In genomic region chr21:38773108-38774061, GRCh38 we compare ENCODE assay signal across 8 cellular contexts. TPM values are rescaled to one million over a fixed set of nuclear protein-coding genes. Genes with fewer than 3 reads are reported as not detected.
DNase-seq lines count a peak whose midpoint lies in the region; ATAC-seq and TF ChIP-seq lines count a peak whose summit lies in the region.

No MANE protein-coding gene starts in this region.

- H3K4me3 ChIP-seq in BLaER1 (peak overlapping the region; percentile 2; the same call in 1 of the 2 replicates), testis (no peak overlapping the region)

- H3K4me1 Mint-ChIP-seq in nephron, result peaks cover 37% of the 10 kb centered on the region

- H3K36me3 ChIP-seq in BLaER1 (no peaks in the 10 kb centered on the region), testis (ENCODE audit: low read depth, missing control alignments) (no peaks in the 10 kb centered on the region)

- H3K27me3 Mint-ChIP-seq in nephron (ENCODE audit: low read depth), result peaks cover 10% of the 10 kb centered on the region

- H3K27ac ChIP-seq in BLaER1 (peak overlapping the region; percentile 90), testis (no peak overlapping the region)

- H3K9ac ChIP-seq in BLaER1, result peak overlapping the region; percentile 74

- peaks cover 5% of the 10 kb centered on the region for H3K9me3 Mint-ChIP-seq in nephron

- intact Hi-C loops in testis (cut with DNase I; ENCODE audit: low total_unique reads), result no loop called here

- DNase-seq in brain pericyte (ENCODE audit: low read depth, low spot score) (peak; percentile 88), NCI-H1105 (lab: John Stamatoyannopoulos, UW) (no peak), testis (no peak), DMS 273 treated with DMSO at 0.1 percent for 48 hours (lab: John Stamatoyannopoulos, UW) (no peak)

- H3K27me3 ChIP-seq in BLaER1, result no peaks in the 10 kb centered on the region
- no peaks in the 10 kb centered on the region for H3K27me3 ChIP-seq in testis

- H3K36me3 Mint-ChIP-seq in nephron (ENCODE audit: low read depth), result no peaks in the 10 kb centered on the region

- H3K27ac Mint-ChIP-seq in nephron, result peak overlapping the region; percentile 54 to 55 (median 54)

- H3K4me3 Mint-ChIP-seq in nephron, result no peak overlapping the region

- TF ChIP-seq CTCF in nephron (IDR thresholded peaks at IDR 0.05; ENCODE audit: unreplicated experiment in 3 of 3) (no peak), testis (IDR thresholded peaks at IDR 0.05) (no peak)

- no peaks in the 10 kb centered on the region for H4K20me1 ChIP-seq in BLaER1

- H3K9me3 ChIP-seq in BLaER1 (peaks cover 3% of the 10 kb centered on the region), testis (no peaks in the 10 kb centered on the region)

- WGBS in testis, 2 donors, result 78 to 79% methylated on average over 18 of the region's 18 CpGs

- no peak for TF ChIP-seq POLR2A in testis (IDR thresholded peaks at IDR 0.05)

- peaks cover 100% of the 10 kb centered on the region for H3K4me1 ChIP-seq in BLaER1
- H3K4me1 ChIP-seq in testis, result no peaks in the 10 kb centered on the region

- peak; percentile 44 for ATAC-seq in HG03354 (IDR thresholded peaks at IDR 0.05; ENCODE audit: poor library complexity, severe bottlenecking, unreplicated experiment)
- no peak for ATAC-seq in GM18520 (IDR thresholded peaks at IDR 0.05; ENCODE audit: unreplicated experiment)

- peak overlapping the region; percentile 78 for H3K4me2 ChIP-seq in BLaER1

RNA-seq across cellular contexts. Expression of gene ETS2, which starts 32.3 kb away (rescaled TPM):
- total RNA-seq in testis, result 10 to 100 TPM; 13.3 to 19.8 TPM
- polyA plus RNA-seq in testis (ENCODE audit: insufficient read depth, low read depth, low replicate concordance), result 16.2 TPM
